11 cellular contexts compared by ENCODE assay signal in genomic region chr11:74417379-74417804, GRCh38. TPM values are rescaled to one million over a fixed set of nuclear protein-coding genes. Genes with fewer than 3 reads are reported as not detected.
DNase-seq lines count a peak whose midpoint lies in the region; ATAC-seq, FAIRE-seq and TF ChIP-seq lines count a peak whose summit lies in the region.
"Had no signal": no experiment of that assay in that cellular context is flagged by ENCODE, and none has a peak within 500 bp of the region (broad histone marks: within the 10 kb centered on the region; RNA-seq: fewer than 3 reads in every experiment).

No MANE protein-coding gene starts in this region.

- H3K27me3 ChIP-seq in SJSA1 (replicated peaks) (no peaks in the 10 kb centered on the region), transverse colon (no peaks in the 10 kb centered on the region), SJCRH30 (no peaks in the 10 kb centered on the region)

- H3K4me3 ChIP-seq in SJSA1 (no peak overlapping the region), transverse colon (no peak overlapping the region), SJCRH30 (no peak overlapping the region)

- TF ChIP-seq EP300 in transverse colon (IDR thresholded peaks at IDR 0.05; ENCODE audit: low read depth) = no peak

- H3K9me3 Mint-ChIP-seq in activated T-cell treated with anti-CD3 and anti-CD28 coated beads, Interleukin-2, amount 50 U/mL, for 4 hours = no peaks in the 10 kb centered on the region
- H3K9me3 Mint-ChIP-seq: CD14-positive monocyte had no signal

- no peaks in the 10 kb centered on the region for H3K9me3 ChIP-seq in SJSA1 (replicated peaks)
- H3K9me3 ChIP-seq in transverse colon = no peaks in the 10 kb centered on the region
- no peaks in the 10 kb centered on the region for H3K9me3 ChIP-seq in SJCRH30 (replicated peaks)

- no peaks in the 10 kb centered on the region for H3K36me3 Mint-ChIP-seq in activated T-cell treated with anti-CD3 and anti-CD28 coated beads, Interleukin-2, amount 50 U/mL, for 4 hours (ENCODE audit: insufficient read depth)
- H3K36me3 Mint-ChIP-seq: CD14-positive monocyte had no signal

- TF ChIP-seq CTCF in transverse colon (IDR thresholded peaks at IDR 0.05) = no peak

- TF ChIP-seq POLR2A in transverse colon (IDR thresholded peaks at IDR 0.05) = no peak

- H3K4me3 Mint-ChIP-seq in activated T-cell treated with anti-CD3 and anti-CD28 coated beads, Interleukin-2, amount 50 U/mL, for 4 hours = no peak overlapping the region
- H3K4me3 Mint-ChIP-seq: CD14-positive monocyte had no signal

- in situ Hi-C loops in transverse colon (cut with MboI; ENCODE audit: low pct_ligation_motif_present in 1 of 4, low pct_unique_long_range_greater_than_20kb in 1 of 4, low sequenced_read_pairs in 3 of 4) = no loop called here

- H3K4me1 ChIP-seq in SJSA1 (replicated peaks) (peaks cover 19% of the 10 kb centered on the region), transverse colon (peaks cover 0 to 19% (median 11%) of the 10 kb centered on the region in 4 donors), SJCRH30 (peaks cover 2% of the 10 kb centered on the region; the same call in 1 of the 2 replicates)

- intact Hi-C loops in transverse colon (cut with DNase I; ENCODE audit: low total_unique reads) = no loop called here

- no peak for DNase-seq in activated T-cell treated with anti-CD3 and anti-CD28 coated beads, Interleukin-2, amount 50 U/mL, for 4 hours
- DNase-seq in activated T-cell treated with anti-CD3 and anti-CD28 coated beads for 4 hours = no peak
- DNase-seq in SJSA1 (ENCODE audit: low read depth in 1 of 2, low spot score in 2 of 2) = peak in 1 of 2 experiments; percentile 16
- DNase-seq in iPS-NIHi11 (ENCODE audit: low spot score) = peak; percentile 25
- no peak for DNase-seq in transverse colon
- DNase-seq in SJCRH30 = no peak
- DNase-seq in HTR-8/SVneo (ENCODE audit: insufficient read length, low spot score) = no peak
- DNase-seq: SW 1271 had no signal

- H3K4me1 Mint-ChIP-seq in activated T-cell treated with anti-CD3 and anti-CD28 coated beads, Interleukin-2, amount 50 U/mL, for 4 hours (ENCODE audit: low read depth) = peaks cover 26% of the 10 kb centered on the region
- H3K4me1 Mint-ChIP-seq: CD14-positive monocyte had no signal

- peak; percentile 40 to 46 for ATAC-seq in activated T-cell treated with anti-CD3 and anti-CD28 coated beads, Interleukin-2, amount 50 U/mL, for 4 hours
- ATAC-seq in HG03097 (IDR thresholded peaks at IDR 0.05; ENCODE audit: low FRiP score, unreplicated experiment) = no peak

- H3K27me3 Mint-ChIP-seq in activated T-cell treated with anti-CD3 and anti-CD28 coated beads, Interleukin-2, amount 50 U/mL, for 4 hours (ENCODE audit: low read depth) = peaks cover 4% of the 10 kb centered on the region

- H3K36me3 ChIP-seq in SJSA1 (no peaks in the 10 kb centered on the region), transverse colon (no peaks in the 10 kb centered on the region), SJCRH30 (no peaks in the 10 kb centered on the region)

- no peak for FAIRE-seq in HTR-8/SVneo (lab: Jason Lieb, UNC)

- 4 to 8% methylated on average over 1 of the region's 1 CpG for WGBS in transverse colon (ENCODE audit: low coverage in 1 of 2), 2 donors

- peak overlapping the region; percentile 57 for H3K27ac ChIP-seq in SJSA1
- peak overlapping the region; percentile 12 to 57 (median 41) for H3K27ac ChIP-seq in transverse colon
- H3K27ac ChIP-seq in SJCRH30 = no peak overlapping the region
- H3K27ac ChIP-seq: HL-60 had no signal

RNA-seq across cellular contexts. Expression of gene PGM2L1, which starts 19.2 kb away (rescaled TPM):
- 1 to 10 TPM; 8.3 to 9.4 (median 8.7) TPM for total RNA-seq in activated T-cell treated with anti-CD3 and anti-CD28 coated beads, Interleukin-2, amount 50 U/mL, for 4 hours
- total RNA-seq in SJSA1 (2014; rRNA removed; shearing (Covaris generic)) = 2.0 and 2.7 TPM in 2 replicates
- total RNA-seq in transverse colon = 10 to 100 TPM in 1 of 4 donors, 1 to 10 TPM in 3; 2.6 to 10.1 (median 8.3) TPM
- total RNA-seq in SJCRH30 (2014; rRNA removed; shearing (Covaris generic)) = 7.5 and 9.0 TPM in 2 replicates

RNA-seq across cellular contexts. Expression of gene KCNE3, which starts 50.0 kb away (rescaled TPM):
- not detected for total RNA-seq in activated T-cell treated with anti-CD3 and anti-CD28 coated beads, Interleukin-2, amount 50 U/mL, for 4 hours
- total RNA-seq in SJSA1 (2014; rRNA removed; shearing (Covaris generic)) = not detected in 2 replicates
- total RNA-seq in transverse colon = 10 to 100 TPM in 1 of 4 donors, 1 to 10 TPM in 2, under 1 TPM in 1; 0.80 to 14.9 (median 6.8) TPM
- total RNA-seq in SJCRH30 (2014; rRNA removed; shearing (Covaris generic)) = not detected in 2 replicates
